14 cellular contexts compared by ENCODE assay signal in the genomic region with DNA sequence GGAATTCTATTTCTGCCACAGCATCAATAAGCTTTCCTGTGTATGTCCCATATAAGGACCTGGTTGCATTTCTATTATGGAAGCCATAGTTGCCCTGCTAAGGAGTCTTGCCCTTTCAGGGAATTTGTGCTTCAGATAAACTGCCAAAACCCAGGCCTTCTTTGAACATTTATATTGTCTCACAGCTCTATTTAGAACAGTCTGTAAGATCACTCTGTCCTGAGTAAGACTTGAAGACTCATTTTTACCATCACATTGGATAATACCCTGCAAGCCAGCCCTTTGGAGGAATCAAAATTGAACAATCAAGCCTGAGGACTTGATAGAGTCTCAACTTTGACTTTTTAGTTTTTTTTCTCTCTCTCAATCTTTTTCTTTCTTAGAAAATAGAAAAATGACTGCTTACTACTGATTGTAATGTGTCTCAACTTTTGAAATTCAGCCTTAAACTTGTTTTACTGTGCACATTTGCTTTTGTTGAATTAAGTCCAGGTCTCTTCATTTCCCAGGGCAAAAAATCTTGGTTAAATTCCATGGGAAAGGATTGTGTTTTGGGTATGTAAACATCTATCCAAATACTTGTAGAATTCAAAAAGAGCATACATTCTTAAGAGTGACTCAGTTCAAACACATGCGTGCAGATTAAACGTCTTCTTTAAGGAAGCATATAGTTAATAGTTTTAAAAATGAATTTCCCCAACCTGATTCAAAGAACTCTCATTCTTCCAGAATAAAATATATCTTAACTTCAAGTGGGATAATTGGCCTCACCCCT.
DNase-seq lines count a peak whose midpoint lies in the region; ATAC-seq and TF ChIP-seq lines count a peak whose summit lies in the region.
"Had no signal": no experiment of that assay in that cellular context is flagged by ENCODE, and none has a peak within 500 bp of the region (broad histone marks: within the 10 kb centered on the region; RNA-seq: fewer than 3 reads in every experiment).

No MANE protein-coding gene starts in this region.

- H3K27ac ChIP-seq in IMR-90 (ENCODE audit: insufficient read depth, low read length) (peak overlapping the region; percentile 59), muscle layer of colon (ENCODE audit: low read depth, low read length) (peak overlapping the region; percentile 74)
- H3K27ac ChIP-seq: C4-2B, coronary artery had no signal

- H3K4me3 ChIP-seq in AG09309 (ENCODE audit: control insufficient read depth, low read depth, low read length) (no peak overlapping the region), IMR-90 (ENCODE audit: insufficient read depth, low read depth, low read length) (no peak overlapping the region), cardiac fibroblast (replicated peaks in 1 of 2; ENCODE audit: low read depth in 2 of 2, low read length in 2 of 2) (no peak overlapping the region), muscle layer of colon (ENCODE audit: low read depth in 1 of 2, low read length in 2 of 2) (no peak overlapping the region)
- H3K4me3 ChIP-seq: coronary artery, heart left ventricle had no signal

- H3K36me3 ChIP-seq in IMR-90 (ENCODE audit: control insufficient read depth, insufficient read depth, low read length) (no peaks in the 10 kb centered on the region), muscle layer of colon (ENCODE audit: insufficient read depth, low read length) (no peaks in the 10 kb centered on the region)
- H3K36me3 ChIP-seq: heart left ventricle had no signal

- H4K8ac ChIP-seq in IMR-90 (ENCODE audit: low read depth in 2 of 2, low read length in 2 of 2): peak overlapping the region; percentile 81 to 98

- H3K56ac ChIP-seq in IMR-90 (ENCODE audit: extremely low read depth, insufficient read depth, low read length): peak overlapping the region; percentile 91

- peak overlapping the region; percentile 88 for H3K4me2 ChIP-seq in IMR-90 (ENCODE audit: low read depth, low read length)

- H2BK120ac ChIP-seq in IMR-90 (ENCODE audit: low read depth, low read length): peak overlapping the region; percentile 99

- H3K14ac ChIP-seq in IMR-90 (replicated peaks; ENCODE audit: low read depth, low read length): peak overlapping the region; percentile 98

- no peak for TF ChIP-seq POLR2A in IMR-90 (IDR thresholded peaks at IDR 0.05; ENCODE audit: low read depth, low read length)

- CTCF ChIA-PET in IMR-90 (lab: Yijun Ruan, JAX): no interaction called here

- H3K27me3 ChIP-seq in IMR-90 (ENCODE audit: control insufficient read depth, insufficient read depth, low read length) (no peaks in the 10 kb centered on the region), muscle layer of colon (ENCODE audit: control insufficient read depth in 1 of 2, insufficient read depth in 2 of 2, low read length in 2 of 2) (no peaks in the 10 kb centered on the region)
- H3K27me3 ChIP-seq: heart left ventricle had no signal

- dilution Hi-C loops in IMR-90 (cut with HindIII; ENCODE audit: low sequenced_read_pairs, unreplicated experiment): no loop called here

- H4K91ac ChIP-seq in IMR-90 (ENCODE audit: insufficient read depth, low read depth, low read length): peak overlapping the region; percentile 94

- H2BK15ac ChIP-seq in IMR-90 (ENCODE audit: low read depth, low read length): peak overlapping the region; percentile 82

- WGBS in IMR-90 (ENCODE audit: extremely low coverage in 2 of 2, insufficient read length in 1 of 2), 2 experiments: no CpG with 5 or more reads among the region's 2 CpGs

- H4K20me1 ChIP-seq in IMR-90 (ENCODE audit: insufficient read depth, low read length): no peaks in the 10 kb centered on the region

- DNase-seq in AG09309 (ENCODE audit: low read depth): peak; percentile 28
- DNase-seq in IMR-90: peak; percentile 94
- DNase-seq in cardiac fibroblast (ENCODE audit: low read depth in 2 of 2): peak; percentile 87 to 91
- DNase-seq in germinal center (ENCODE audit: low spot score): no peak
- no peak for DNase-seq in NCI-H2081 (lab: John Stamatoyannopoulos, UW)
- no peak for DNase-seq in DMS53 treated with DMSO at 0.1 percent for 48 hours (lab: John Stamatoyannopoulos, UW; ENCODE audit: unreplicated experiment)
- DNase-seq: activated naive CD4-positive, alpha-beta T cell treated with Interleukin-2 at 50 U/mL for 16 hours; GF-D8; heart left ventricle; NCI-H510A treated with DMSO at 0.1 percent for 48 hours had no signal

- no peak overlapping the region for H2AK9ac ChIP-seq in IMR-90 (replicated peaks; ENCODE audit: low read depth, low read length, poor library complexity)

- POLR2A ChIA-PET in IMR-90 (lab: Charles Lee; ENCODE audit: unreplicated experiment): no interaction called here

- H3K9me1 ChIP-seq in IMR-90 (ENCODE audit: insufficient read depth, low read length): peaks cover 8% of the 10 kb centered on the region

- ATAC-seq in IMR-90 (ENCODE audit: low read depth) (peak; percentile 86), GM18498 (IDR thresholded peaks at IDR 0.05; ENCODE audit: unreplicated experiment) (no peak)
- ATAC-seq: heart left ventricle had no signal

- H3K9ac ChIP-seq in IMR-90 (ENCODE audit: low read depth, low read length) (peak overlapping the region; percentile 56; the same call in 1 of the 2 replicates), muscle layer of colon (ENCODE audit: low read length) (no peak overlapping the region)

- H2BK5ac ChIP-seq in IMR-90 (ENCODE audit: low read depth, low read length, poor library complexity, severe bottlenecking): peak overlapping the region; percentile 99

- H2AFZ ChIP-seq in IMR-90 (replicated peaks; ENCODE audit: low read length, poor library complexity): no peak overlapping the region

- peak overlapping the region; percentile 83; the same call in 1 of the 2 replicates for H4K5ac ChIP-seq in IMR-90 (ENCODE audit: low read depth, low read length)

- H3K4me1 ChIP-seq in IMR-90 (ENCODE audit: control insufficient read depth, insufficient read depth, low read length) (peaks cover 8% of the 10 kb centered on the region), muscle layer of colon (ENCODE audit: insufficient read depth, low read length) (peaks cover 34% of the 10 kb centered on the region)

- H3K9me3 ChIP-seq in IMR-90 (ENCODE audit: control insufficient read depth, insufficient read depth, low read length) (no peaks in the 10 kb centered on the region), muscle layer of colon (ENCODE audit: low read length) (no peaks in the 10 kb centered on the region)

- peak overlapping the region; percentile 100 for H2BK20ac ChIP-seq in IMR-90 (ENCODE audit: low read depth, low read length)

- peak overlapping the region; percentile 90 for H3K18ac ChIP-seq in IMR-90 (ENCODE audit: low read depth, low read length)

- peaks cover 17 to 40% of the 10 kb centered on the region in 2 experiments for H3K79me1 ChIP-seq in IMR-90 (ENCODE audit: low read depth in 1 of 2, low read length in 2 of 2)

- peak overlapping the region; percentile 85 for H2AK5ac ChIP-seq in IMR-90 (ENCODE audit: low read depth, low read length)

- H3K4ac ChIP-seq in IMR-90 (ENCODE audit: low read depth, low read length): peak overlapping the region; percentile 89

- no TSS peak for BruUV-seq in IMR-90 (replicated peaks; lab: Mats Ljungman, UMichigan)

- in situ Hi-C loops in IMR-90 (cut with MboI; ENCODE audit: low sequenced_read_pairs): no loop called here

- TF ChIP-seq RAD21 in IMR-90 (IDR thresholded peaks at IDR 0.05; ENCODE audit: low read length): no peak

- TF ChIP-seq CTCF in AG09309 (IDR thresholded peaks at IDR 0.05; ENCODE audit: control insufficient read depth, insufficient read depth, low read depth, low read length, missing control alignments) (no peak), IMR-90 (conservative IDR thresholded peaks at IDR 0.05; ENCODE audit: low read depth, low read length) (no peak), cardiac fibroblast (IDR thresholded peaks at IDR 0.05; ENCODE audit: low read depth, low read length) (no peak)

- intact Hi-C loops in IMR-90 (cut with micrococcal nuclease): loop anchor here (5.0 kb wide), 2 partner anchors 76 to 164 kb away; no protein-coding TSS in a partner anchor

- H3K23ac ChIP-seq in IMR-90 (ENCODE audit: low read depth, low read length): peak overlapping the region; percentile 92

TF ChIP-seq in IMR-90, 13 proteins besides CTCF, POLR2A, EP300 and RAD21:
- 0 out of 2 replicates have a peak, but pooled peaks have one; percentile 46 for TF ChIP-seq FOS (IDR thresholded peaks at IDR 0.05; ENCODE audit: low read depth, low read length)
- TF ChIP-seq CHD1 (IDR thresholded peaks at IDR 0.05; ENCODE audit: low read depth, low read length): no peak

Comparison
In these comparisons a context has a peak if more than half of its experiments do, and no peak if none do; other contexts are left out.
1. DNase-seq: peak in AG09309 (single experiment), IMR-90 (single experiment) and cardiac fibroblast (2 of 2); none in germinal center (single experiment), NCI-H2081 (0 of 2) and DMS53 treated with DMSO at 0.1 percent for 48 hours (single experiment).